In genomic region chr11:65586247-65586630, GRCh38 we compare ENCODE assay signal across 13 cellular contexts. TPM values are rescaled to one million over a fixed set of nuclear protein-coding genes. Genes with fewer than 3 reads are reported as not detected.
A peak's percentile ranks its signal among the peaks of the same experiment; 100 is the strongest.
DNase-seq lines count a peak whose midpoint lies in the region; ATAC-seq, FAIRE-seq and TF ChIP-seq lines count a peak whose summit lies in the region.
"Had no signal": no experiment of that assay in that cellular context is flagged by ENCODE, and none has a peak within 500 bp of the region (broad histone marks: within the 10 kb centered on the region; RNA-seq: fewer than 3 reads in every experiment).

No MANE protein-coding gene starts in this region.

- H3K4me2 ChIP-seq in astrocyte (ENCODE audit: low read length) = no peak overlapping the region

- H3K9ac ChIP-seq in astrocyte (ENCODE audit: low read length) = no peak overlapping the region

- peaks cover 4% of the 10 kb centered on the region for H3K36me3 ChIP-seq in CD8-positive, alpha-beta T cell (ENCODE audit: insufficient read depth, low read length)
- no peaks in the 10 kb centered on the region for H3K36me3 ChIP-seq in astrocyte (ENCODE audit: insufficient read depth, low read length)
- H3K36me3 ChIP-seq in effector memory CD4-positive, alpha-beta T cell (ENCODE audit: control insufficient read depth, insufficient read depth, low read length) = peaks cover 47% of the 10 kb centered on the region

- TF ChIP-seq CTCF in AG04450 (IDR thresholded peaks at IDR 0.05; ENCODE audit: low read depth, low read length) (no peak), astrocyte (IDR thresholded peaks at IDR 0.05; ENCODE audit: insufficient read depth, low read depth, low read length) (no peak), natural killer cell (IDR thresholded peaks at IDR 0.05) (no peak), type B pancreatic cell (conservative IDR thresholded peaks at IDR 0.05) (no peak)
- no peak for TF ChIP-seq CTCF in CD8-positive, alpha-beta T cell (IDR thresholded peaks at IDR 0.05)

- peaks cover 43% of the 10 kb centered on the region for H3K36me3 Mint-ChIP-seq in CD8-positive, alpha-beta T cell
- H3K36me3 Mint-ChIP-seq in astrocyte (ENCODE audit: low read depth, unreplicated experiment) (peaks cover 11% of the 10 kb centered on the region), natural killer cell (no peaks in the 10 kb centered on the region), type B pancreatic cell (no peaks in the 10 kb centered on the region)

- no peak for FAIRE-seq in astrocyte (lab: Jason Lieb, UNC)

- no peaks in the 10 kb centered on the region for H3K27me3 ChIP-seq in AG04450 (ENCODE audit: control insufficient read depth, insufficient read depth, low read length)
- H3K27me3 ChIP-seq in CD8-positive, alpha-beta T cell (ENCODE audit: insufficient read depth, low read length) = no peaks in the 10 kb centered on the region
- H3K27me3 ChIP-seq in astrocyte (ENCODE audit: insufficient read depth, low read length) = peaks cover 5% of the 10 kb centered on the region
- H3K27me3 ChIP-seq in effector memory CD4-positive, alpha-beta T cell (replicated peaks; ENCODE audit: control insufficient read depth, insufficient read depth, low read length, poor library complexity, severe bottlenecking) = no peaks in the 10 kb centered on the region

- no peak overlapping the region for H3K4me3 Mint-ChIP-seq in CD8-positive, alpha-beta T cell
- H3K4me3 Mint-ChIP-seq in astrocyte (ENCODE audit: unreplicated experiment) = no peak overlapping the region
- H3K4me3 Mint-ChIP-seq in natural killer cell = no peak overlapping the region
- H3K4me3 Mint-ChIP-seq in type B pancreatic cell = no peak overlapping the region

- POLR2A ChIA-PET in AG04450 (lab: Yijun Ruan, JAX) = interaction anchor here (1.1 kb wide), 1 partner anchor 164 kb away, joined by 6 read pairs; the partner anchor contains the start of gene NEAT1
- POLR2A ChIA-PET in CD8-positive, alpha-beta T cell (lab: Charles Lee) = interaction anchor here (0.6 to 4.6 kb wide), 4 partner anchors 10 to 349 kb away, joined by 3 to 30 read pairs (median 4); partner anchors contain the start of genes EHBP1L1 and MALAT1

- peak overlapping the region; percentile 64 for H3K27ac Mint-ChIP-seq in CD8-positive, alpha-beta T cell
- H3K27ac Mint-ChIP-seq in astrocyte (ENCODE audit: unreplicated experiment) = peak overlapping the region; percentile 58
- peak overlapping the region; percentile 52 to 60 for H3K27ac Mint-ChIP-seq in natural killer cell
- no peak overlapping the region for H3K27ac Mint-ChIP-seq in type B pancreatic cell

- H3K27ac ChIP-seq in AG04450 (ENCODE audit: low read depth, low read length) (peak overlapping the region; percentile 21), astrocyte (ENCODE audit: low read depth, low read length) (no peak overlapping the region)
- no peak overlapping the region for H3K27ac ChIP-seq in CD8-positive, alpha-beta T cell (ENCODE audit: low read depth, low read length)
- no peak overlapping the region for H3K27ac ChIP-seq in effector memory CD4-positive, alpha-beta T cell (ENCODE audit: insufficient read depth, low read length, poor library complexity, severe bottlenecking)
- H3K27ac ChIP-seq: epithelial cell of prostate had no signal

- CTCF ChIA-PET in AG04450 (lab: Charles Lee) = interaction anchor here (1.0 to 1.2 kb wide), 3 partner anchors 8 to 170 kb away, joined by 3 to 5 read pairs (median 4); no protein-coding TSS in a partner anchor
- CTCF ChIA-PET in CD8-positive, alpha-beta T cell (lab: Charles Lee) = interaction anchor here (1.3 to 7.8 kb wide), 7 partner anchors 8 to 271 kb away, joined by 3 to 139 read pairs (median 19); partner anchors contain the start of genes EHBP1L1, FAM89B and KCNK7

- H3K4me1 Mint-ChIP-seq in CD8-positive, alpha-beta T cell (ENCODE audit: low read depth) = peaks cover 21% of the 10 kb centered on the region
- H3K4me1 Mint-ChIP-seq in astrocyte (ENCODE audit: low read depth, unreplicated experiment) (peaks cover 6% of the 10 kb centered on the region), natural killer cell (peaks cover 29 to 55% of the 10 kb centered on the region in 2 donors), type B pancreatic cell (ENCODE audit: unreplicated experiment) (peaks cover 15% of the 10 kb centered on the region)

- intact Hi-C loops in CD8-positive, alpha-beta T cell (cut with DNase I, micrococcal nuclease) = no loop called here
- intact Hi-C loops in natural killer cell (cut with micrococcal nuclease) = loop anchor here (10.0 kb wide), 1 partner anchor 221 kb away; no protein-coding TSS in a partner anchor

- H3K4me3 ChIP-seq in AG04450 (ENCODE audit: low read depth, low read length) = no peak overlapping the region
- H3K4me3 ChIP-seq in CD8-positive, alpha-beta T cell (ENCODE audit: low read depth, low read length) = no peak overlapping the region
- H3K4me3 ChIP-seq in astrocyte (ENCODE audit: insufficient read depth, low read depth, low read length) = no peak overlapping the region
- H3K4me3 ChIP-seq in effector memory CD4-positive, alpha-beta T cell (ENCODE audit: insufficient read depth, low read depth, low read length, poor library complexity, severe bottlenecking) = no peak overlapping the region

- no peaks in the 10 kb centered on the region for H3K27me3 Mint-ChIP-seq in CD8-positive, alpha-beta T cell (ENCODE audit: low read depth)
- H3K27me3 Mint-ChIP-seq in astrocyte (ENCODE audit: low read depth, unreplicated experiment) = peaks cover 46% of the 10 kb centered on the region
- H3K27me3 Mint-ChIP-seq in natural killer cell (ENCODE audit: low read depth in 2 of 2) = no peaks in the 10 kb centered on the region
- peaks cover 31% of the 10 kb centered on the region for H3K27me3 Mint-ChIP-seq in type B pancreatic cell

- peaks cover 13% of the 10 kb centered on the region for H3K4me1 ChIP-seq in CD8-positive, alpha-beta T cell (ENCODE audit: insufficient read depth, low read length)
- peaks cover 7% of the 10 kb centered on the region for H3K4me1 ChIP-seq in astrocyte (ENCODE audit: insufficient read depth, low read length)
- H3K4me1 ChIP-seq in effector memory CD4-positive, alpha-beta T cell (ENCODE audit: control insufficient read depth, insufficient read depth, low read length, poor library complexity, severe bottlenecking) = peaks cover 16% of the 10 kb centered on the region

- no peak overlapping the region for H2AFZ ChIP-seq in astrocyte (ENCODE audit: low read depth, low read length)

- ATAC-seq in CD8-positive, alpha-beta T cell = no peak
- ATAC-seq in natural killer cell = no peak
- ATAC-seq in HG02623 (IDR thresholded peaks at IDR 0.05; ENCODE audit: unreplicated experiment) = no peak
- no peak for ATAC-seq in GM21825 (IDR thresholded peaks at IDR 0.05; ENCODE audit: unreplicated experiment)
- ATAC-seq: Panc1 had no signal

- peaks cover 37% of the 10 kb centered on the region for H4K20me1 ChIP-seq in astrocyte (ENCODE audit: insufficient read depth, low read length)

- no peak for DNase-seq in AG04450 (ENCODE audit: low read depth, low spot score)
- no peak for DNase-seq in CD8-positive, alpha-beta T cell
- DNase-seq in astrocyte (ENCODE audit: low read depth) = no peak
- DNase-seq in natural killer cell = no peak
- DNase-seq in type B pancreatic cell (ENCODE audit: extremely low spot score, unreplicated experiment) = no peak
- DNase-seq in effector memory CD4-positive, alpha-beta T cell = no peak
- DNase-seq: C1 segment of cervical spinal cord, hypothalamus, mammary epithelial cell had no signal

- H3K9me3 ChIP-seq in AG04450 (ENCODE audit: control insufficient read depth, insufficient read depth, low read length) (no peaks in the 10 kb centered on the region), astrocyte (ENCODE audit: insufficient read depth, low read depth, low read length) (no peaks in the 10 kb centered on the region)
- H3K9me3 ChIP-seq in CD8-positive, alpha-beta T cell (ENCODE audit: low read length) = no peaks in the 10 kb centered on the region
- no peaks in the 10 kb centered on the region for H3K9me3 ChIP-seq in effector memory CD4-positive, alpha-beta T cell (ENCODE audit: control insufficient read depth, low read length)

- H3K79me2 ChIP-seq in astrocyte (ENCODE audit: insufficient read depth, low read length) = no peaks in the 10 kb centered on the region

- H3K9me3 Mint-ChIP-seq in CD8-positive, alpha-beta T cell = no peaks in the 10 kb centered on the region
- peaks cover 3% of the 10 kb centered on the region for H3K9me3 Mint-ChIP-seq in astrocyte (ENCODE audit: unreplicated experiment)
- H3K9me3 Mint-ChIP-seq in natural killer cell = no peaks in the 10 kb centered on the region
- no peaks in the 10 kb centered on the region for H3K9me3 Mint-ChIP-seq in type B pancreatic cell

RNA-seq across cellular contexts. Expression of gene KCNK7, which starts 9.4 kb away (rescaled TPM):
- polyA plus RNA-seq in AG04450 (2011; rRNA removed) = 0.17 TPM in 1 of 2 replicates, not detected in the other
- polyA minus RNA-seq in AG04450 (2011; rRNA and poly(A)+ RNA removed) = not detected in 2 replicates
- 10 to 100 TPM in 1 of 2 experiments, 1 to 10 TPM in 1; 9.1 to 11.1 TPM for total RNA-seq in CD8-positive, alpha-beta T cell
- total RNA-seq in astrocyte (0.84 TPM in 1 of 2 replicates, not detected in the other), natural killer cell (10 to 100 TPM in 1 of 3 donors, 1 to 10 TPM in 2; 6.3 to 11.2 (median 7.1) TPM), type B pancreatic cell (ENCODE audit: low replicate concordance) (0.36 and 1.1 TPM in 2 replicates)

RNA-seq across cellular contexts. Expression of gene EHBP1L1, which starts 10.4 kb away (rescaled TPM):
- polyA plus RNA-seq in AG04450 (2011; rRNA removed) = 11.3 and 15.2 TPM in 2 replicates
- 11.4 and 14.3 TPM in 2 replicates for polyA minus RNA-seq in AG04450 (2011; rRNA and poly(A)+ RNA removed)
- total RNA-seq in CD8-positive, alpha-beta T cell = 10 to 100 TPM; 64.7 to 65.1 TPM
- 9.4 and 10.1 TPM in 2 replicates for total RNA-seq in astrocyte
- total RNA-seq in natural killer cell = 100 to 1,000 TPM; 129 to 137 (median 135) TPM
- 10.9 and 14.7 TPM in 2 replicates for total RNA-seq in type B pancreatic cell (ENCODE audit: low replicate concordance)

RNA-seq across cellular contexts. Expression of gene FAM89B, which starts 13.9 kb away (rescaled TPM):
- 28.8 and 40.8 TPM in 2 replicates for polyA plus RNA-seq in AG04450 (2011; rRNA removed)
- polyA minus RNA-seq in AG04450 (2011; rRNA and poly(A)+ RNA removed) = 16.5 and 25.0 TPM in 2 replicates
- 10 to 100 TPM; 20.6 to 20.8 TPM for total RNA-seq in CD8-positive, alpha-beta T cell
- total RNA-seq in astrocyte (45.2 and 47.5 TPM in 2 replicates), natural killer cell (10 to 100 TPM; 41.4 to 52.4 (median 44.6) TPM), type B pancreatic cell (ENCODE audit: low replicate concordance) (55.7 and 56.1 TPM in 2 replicates)

RNA-seq across cellular contexts. Expression of gene ZNRD2, which starts 16.0 kb away (rescaled TPM):
- polyA plus RNA-seq in AG04450 (2011; rRNA removed) = 23.5 and 44.3 TPM in 2 replicates
- polyA minus RNA-seq in AG04450 (2011; rRNA and poly(A)+ RNA removed) = 6.1 and 6.3 TPM in 2 replicates
- 10 to 100 TPM; 35.6 to 41.4 TPM for total RNA-seq in CD8-positive, alpha-beta T cell
- 40.4 and 45.1 TPM in 2 replicates for total RNA-seq in astrocyte
- 10 to 100 TPM; 40.9 to 64.1 (median 60.0) TPM for total RNA-seq in natural killer cell
- total RNA-seq in type B pancreatic cell (ENCODE audit: low replicate concordance) = 32.2 and 33.9 TPM in 2 replicates

RNA-seq across cellular contexts. Expression of gene MAP3K11, which starts 27.8 kb away (rescaled TPM):
- 12.6 and 17.1 TPM in 2 replicates for polyA plus RNA-seq in AG04450 (2011; rRNA removed)
- polyA minus RNA-seq in AG04450 (2011; rRNA and poly(A)+ RNA removed) = 21.6 and 26.2 TPM in 2 replicates
- total RNA-seq in CD8-positive, alpha-beta T cell = 10 to 100 TPM; 56.6 to 65.7 TPM
- total RNA-seq in astrocyte (55.4 and 61.3 TPM in 2 replicates), natural killer cell (10 to 100 TPM; 85.3 to 94.5 (median 94.0) TPM), type B pancreatic cell (ENCODE audit: low replicate concordance) (56.7 and 61.9 TPM in 2 replicates)
